Comparison of ENCODE assay signal across 28 cellular contexts in genomic region chr12:47415054-47415453, GRCh38.
DNase-seq lines count a peak whose midpoint lies in the region; ATAC-seq, FAIRE-seq and TF ChIP-seq lines count a peak whose summit lies in the region.
"Had no signal": no experiment of that assay in that cellular context is flagged by ENCODE, and none has a peak within 500 bp of the region (broad histone marks: within the 10 kb centered on the region; RNA-seq: fewer than 3 reads in every experiment).

No MANE protein-coding gene starts in this region.

- no peak overlapping the region for H3K14ac ChIP-seq in H1 (ENCODE audit: insufficient read length)

- TF ChIP-seq POLR2A in H1 (IDR thresholded peaks at IDR 0.05; ENCODE audit: control extremely low read depth in 1 of 2, low read depth in 2 of 2, low read length in 2 of 2): no peak

- intact Hi-C loops in activated CD4-positive, alpha-beta T cell treated with anti-CD3 and anti-CD28 coated beads, Interleukin-2, amount 10 ng/mL, durations not matched to agents 24 days and 14 days (cut with micrococcal nuclease): loop anchor here (5.0 kb wide), 1 partner anchor 157 kb away; no protein-coding TSS in a partner anchor

- no peaks in the 10 kb centered on the region for H3K9me3 Mint-ChIP-seq in activated CD4-positive, alpha-beta T cell treated with anti-CD3 and anti-CD28 coated beads, Interleukin-2, amount 10 ng/mL, durations not matched to agents 24 days and 14 days
- H3K9me3 Mint-ChIP-seq: activated CD4-positive, alpha-beta T cell treated with anti-CD3 and anti-CD28 coated beads, Interleukin-2, amount 10 ng/mL, durations not matched to agents 7 days and 5 days; naive B cell; T-helper 2 cell treated with Interferon-gamma antibody and Interleukin-4, amounts not matched to agents 5 μg/mL and 100 μg/mL, for 36 hours had no signal

- peaks cover 6% of the 10 kb centered on the region for H3K36me3 Mint-ChIP-seq in activated CD4-positive, alpha-beta T cell treated with anti-CD3 and anti-CD28 coated beads, Interleukin-2, amount 10 ng/mL, durations not matched to agents 24 days and 14 days (ENCODE audit: low read depth)
- H3K36me3 Mint-ChIP-seq: mesothelial cell of epicardium, naive B cell had no signal

- H3K4me1 Mint-ChIP-seq in activated CD4-positive, alpha-beta T cell treated with anti-CD3 and anti-CD28 coated beads, Interleukin-2, amount 10 ng/mL, durations not matched to agents 24 days and 14 days: peaks cover 38% of the 10 kb centered on the region
- H3K4me1 Mint-ChIP-seq: mesothelial cell of epicardium had no signal

- H3K9ac ChIP-seq in DND-41 (ENCODE audit: low read depth, low read length) (no peak overlapping the region), OCI-LY3 (ENCODE audit: low read length) (no peak overlapping the region), H1 (replicated peaks in 1 of 4; ENCODE audit: extremely low read depth in 1 of 4, low read depth in 3 of 4, low read length in 3 of 4) (no peak overlapping the region)
- H3K9ac ChIP-seq: KMS-11 had no signal

- TF ChIP-seq RAD21 in H1 (IDR thresholded peaks at IDR 0.05 in 1 of 2, conservative IDR thresholded peaks at IDR 0.05 in 1 of 2; ENCODE audit: low read depth in 2 of 2, low read length in 2 of 2): no peak

- H4K5ac ChIP-seq in H1 (ENCODE audit: insufficient read length, low read depth, low read length): no peak overlapping the region

- H4K8ac ChIP-seq in H1 (ENCODE audit: extremely low read depth, insufficient read depth, low read length): no peak overlapping the region

- TF ChIP-seq CTCF in DND-41 (IDR thresholded peaks at IDR 0.05; ENCODE audit: borderline replicate concordance, extremely low read depth, low read length, poor library complexity, severe bottlenecking): no peak
- no peak for TF ChIP-seq CTCF in OCI-LY3 (IDR thresholded peaks at IDR 0.05; ENCODE audit: low read depth, low read length)
- no peak for TF ChIP-seq CTCF in H1 (IDR thresholded peaks at IDR 0.05; ENCODE audit: control extremely low read depth in 1 of 3, insufficient read depth in 1 of 3, low read depth in 1 of 3, low read length in 3 of 3)

- no peak overlapping the region for H3K27ac ChIP-seq in DND-41 (ENCODE audit: low read length)
- H3K27ac ChIP-seq in OCI-LY3 (ENCODE audit: low read length): no peak overlapping the region
- H3K27ac ChIP-seq in H1 (ENCODE audit: low read depth, low read length): no peak overlapping the region
- H3K27ac ChIP-seq: KMS-11, prostate gland, thoracic aorta had no signal

- WGBS in H1 (ENCODE audit: extremely low coverage in 1 of 2, insufficient coverage in 1 of 2, insufficient read length in 1 of 2, insufficient replicate concordance in 2 of 2, low coverage in 1 of 2, low lambda C conversion rate in 2 of 2, missing lambda C conversion rate in 1 of 2), 2 experiments: 73% methylated on average over 4 of the region's 4 CpGs; no CpG with 5 or more reads in 1 of the 2 experiments

- H2AK5ac ChIP-seq in H1 (ENCODE audit: low read depth, low read length): no peak overlapping the region

- H3K27me3 ChIP-seq in DND-41 (ENCODE audit: insufficient read depth, low read length, poor library complexity) (no peaks in the 10 kb centered on the region), OCI-LY3 (ENCODE audit: low read depth, low read length) (no peaks in the 10 kb centered on the region), H1 (replicated peaks in 1 of 4; ENCODE audit: control insufficient read depth in 3 of 4, extremely low read depth in 1 of 4, insufficient read depth in 3 of 4, low read length in 3 of 4) (no peaks in the 10 kb centered on the region)
- H3K27me3 ChIP-seq: sigmoid colon had no signal

- no peaks in the 10 kb centered on the region for H3K4me1 ChIP-seq in DND-41 (ENCODE audit: insufficient read depth, low read length)
- peaks cover 10% of the 10 kb centered on the region for H3K4me1 ChIP-seq in OCI-LY3 (ENCODE audit: low read length)
- no peaks in the 10 kb centered on the region for H3K4me1 ChIP-seq in H1 (replicated peaks in 1 of 4; ENCODE audit: control insufficient read depth in 3 of 4, insufficient read depth in 4 of 4, low read length in 3 of 4)
- H3K4me1 ChIP-seq: prostate gland had no signal

- H2BK5ac ChIP-seq in H1 (ENCODE audit: low read depth, low read length): no peak overlapping the region

- H3K27ac Mint-ChIP-seq in activated CD4-positive, alpha-beta T cell treated with anti-CD3 and anti-CD28 coated beads, Interleukin-2, amount 10 ng/mL, durations not matched to agents 24 days and 14 days: peak overlapping the region; percentile 82
- H3K27ac Mint-ChIP-seq: activated CD4-positive, alpha-beta T cell treated with anti-CD3 and anti-CD28 coated beads, Interleukin-2, amount 10 ng/mL, durations not matched to agents 7 days and 5 days; mesothelial cell of epicardium; T-helper 2 cell treated with Interferon-gamma antibody and Interleukin-4, amounts not matched to agents 5 μg/mL and 100 μg/mL, for 36 hours had no signal

- H2AFZ ChIP-seq in DND-41 (ENCODE audit: low read depth, low read length) (peak overlapping the region; percentile 19; the same call in 1 of the 2 replicates), OCI-LY3 (ENCODE audit: low read depth, low read length) (0 out of 2 replicates have a peak overlapping the region, but pooled peaks have one; percentile 3), H1 (ENCODE audit: low read length) (0 out of 2 replicates have a peak overlapping the region, but pooled peaks have one; percentile 28)

- H2BK15ac ChIP-seq in H1 (ENCODE audit: low read length): no peak overlapping the region

- CTCF ChIA-PET in H1 (lab: Charles Lee; ENCODE audit: partially characterized antibody): interaction anchor here (1.1 to 1.5 kb wide), 2 partner anchors 17 to 345 kb away, joined by 4 to 6 read pairs; no protein-coding TSS in a partner anchor

- H3K27me3 Mint-ChIP-seq in activated CD4-positive, alpha-beta T cell treated with anti-CD3 and anti-CD28 coated beads, Interleukin-2, amount 10 ng/mL, durations not matched to agents 24 days and 14 days: no peaks in the 10 kb centered on the region
- H3K27me3 Mint-ChIP-seq: activated CD4-positive, alpha-beta T cell treated with anti-CD3 and anti-CD28 coated beads, Interleukin-2, amount 10 ng/mL, durations not matched to agents 7 days and 5 days; CD4-positive, alpha-beta memory T cell had no signal

- no peak overlapping the region for H3K56ac ChIP-seq in H1 (replicated peaks; ENCODE audit: insufficient read length, low read depth, low read length)

- H3K23ac ChIP-seq in H1 (ENCODE audit: insufficient read length): no peak overlapping the region

- ATAC-seq in DND-41 (ENCODE audit: insufficient read depth, low read depth) (no peak), HG02973 (IDR thresholded peaks at IDR 0.05; ENCODE audit: unreplicated experiment) (no peak), HG03432 (IDR thresholded peaks at IDR 0.05; ENCODE audit: unreplicated experiment) (no peak)
- ATAC-seq: left ventricle myocardium superior had no signal

- H3K79me2 ChIP-seq in DND-41 (ENCODE audit: insufficient read depth, low read length) (no peaks in the 10 kb centered on the region), OCI-LY3 (ENCODE audit: low read length) (no peaks in the 10 kb centered on the region), H1 (ENCODE audit: control insufficient read depth in 1 of 2, insufficient read depth in 2 of 2, low read length in 2 of 2) (no peaks in the 10 kb centered on the region)

- H3K4me2 ChIP-seq in DND-41 (ENCODE audit: insufficient read depth, low read length) (no peak overlapping the region), OCI-LY3 (ENCODE audit: low read length) (no peak overlapping the region; the same call in 1 of the 2 replicates), H1 (ENCODE audit: insufficient read depth in 1 of 2, low read depth in 2 of 2, low read length in 2 of 2) (no peak overlapping the region)
- H3K4me2 ChIP-seq: KMS-11 had no signal

- no peak overlapping the region for H2BK12ac ChIP-seq in H1 (ENCODE audit: low read depth, low read length)

- DNase-seq in activated CD4-positive, alpha-beta T cell treated with anti-CD3 and anti-CD28 coated beads, Interleukin-2, amount 10 ng/mL, durations not matched to agents 24 days and 14 days: no peak
- no peak for DNase-seq in activated CD4-positive, alpha-beta T cell treated with anti-CD3 and anti-CD28 coated beads for 4 hours
- DNase-seq in DND-41 (no peak), H1 (ENCODE audit: low read depth in 1 of 2, low spot score in 2 of 2) (no peak), urothelium cell line (ENCODE audit: low spot score) (no peak)
- DNase-seq: activated CD4-positive, alpha-beta T cell treated with anti-CD3 and anti-CD28 coated beads, Interleukin-2, amount 10 ng/mL, durations not matched to agents 7 days and 5 days; activated effector memory CD4-positive, alpha-beta T cell treated with Interleukin-2 at 50 U/mL for 16 hours; AML-193; amniotic stem cell; CD4-positive, alpha-beta memory T cell; left ventricle myocardium superior; NCI-H446 treated with DMSO at 0.1 percent for 48 hours; NCI-H82; nucleus accumbens; sigmoid colon; stimulated activated CD4-positive, alpha-beta T cell treated with anti-CD3 and anti-CD28 coated beads, Interleukin-4, amount 100 ng/mL, for 4 hours had no signal

- H3K4ac ChIP-seq in H1 (replicated peaks; ENCODE audit: insufficient read length, low read depth, low read length): no peak overlapping the region

- no peak overlapping the region for H3K18ac ChIP-seq in H1 (ENCODE audit: extremely low read depth, low read length)

- H3K4me3 ChIP-seq in DND-41 (ENCODE audit: low read depth in 1 of 2, low read length in 2 of 2) (no peak overlapping the region), OCI-LY3 (ENCODE audit: low read length) (no peak overlapping the region), H1 (ENCODE audit: extremely low read depth in 1 of 4, insufficient read depth in 2 of 4, low read depth in 3 of 4, low read length in 4 of 4) (no peak overlapping the region)
- H3K4me3 ChIP-seq: prostate gland, sigmoid colon, thoracic aorta had no signal

- H4K20me1 ChIP-seq in DND-41 (ENCODE audit: insufficient read depth, low read length): no peaks in the 10 kb centered on the region
- no peaks in the 10 kb centered on the region for H4K20me1 ChIP-seq in OCI-LY3 (ENCODE audit: insufficient read depth, low read length)
- no peaks in the 10 kb centered on the region for H4K20me1 ChIP-seq in H1 (replicated peaks in 1 of 2; ENCODE audit: control insufficient read depth in 1 of 2, insufficient read depth in 2 of 2, low read length in 2 of 2)

- H3K9me3 ChIP-seq in DND-41 (ENCODE audit: insufficient read depth, low read length, severe bottlenecking) (no peaks in the 10 kb centered on the region), OCI-LY3 (ENCODE audit: insufficient read depth, low read length) (no peaks in the 10 kb centered on the region), H1 (ENCODE audit: insufficient read depth in 2 of 2, low read depth in 1 of 2, low read length in 1 of 2) (no peaks in the 10 kb centered on the region)
- H3K9me3 ChIP-seq: prostate gland, sigmoid colon, thoracic aorta had no signal

- H3K79me1 ChIP-seq in H1 (ENCODE audit: low read depth, low read length): no peaks in the 10 kb centered on the region

- FAIRE-seq in H1 (lab: Jason Lieb, UNC) (no peak), urothelium cell line (lab: Jason Lieb, UNC) (no peak)
- FAIRE-seq: A204.1, G401.6, keratinocyte had no signal

- no peak overlapping the region for H2BK120ac ChIP-seq in H1 (replicated peaks; ENCODE audit: low read depth, low read length)

- POLR2A ChIA-PET in H1 (lab: Charles Lee; ENCODE audit: partially characterized antibody): no interaction called here

- no peak overlapping the region for H2BK20ac ChIP-seq in H1 (ENCODE audit: low read length)

- TF ChIP-seq EP300 in H1 (IDR thresholded peaks at IDR 0.05; ENCODE audit: borderline replicate concordance in 1 of 2, low read depth in 2 of 2, low read length in 2 of 2): no peak

- H3K4me3 Mint-ChIP-seq in activated CD4-positive, alpha-beta T cell treated with anti-CD3 and anti-CD28 coated beads, Interleukin-2, amount 10 ng/mL, durations not matched to agents 24 days and 14 days: no peak overlapping the region
- H3K4me3 Mint-ChIP-seq: activated CD4-positive, alpha-beta T cell treated with anti-CD3 and anti-CD28 coated beads, Interleukin-2, amount 10 ng/mL, durations not matched to agents 7 days and 5 days; mesothelial cell of epicardium; T-helper 2 cell treated with Interferon-gamma antibody and Interleukin-4, amounts not matched to agents 5 μg/mL and 100 μg/mL, for 36 hours had no signal

- H3K36me3 ChIP-seq in DND-41 (ENCODE audit: insufficient read depth, low read length) (no peaks in the 10 kb centered on the region), OCI-LY3 (replicated peaks; ENCODE audit: low read depth, low read length) (no peaks in the 10 kb centered on the region), H1 (ENCODE audit: control insufficient read depth in 2 of 4, insufficient read depth in 4 of 4, low read length in 3 of 4) (no peaks in the 10 kb centered on the region)
- H3K36me3 ChIP-seq: prostate gland, sigmoid colon, thoracic aorta had no signal

- no peaks in the 10 kb centered on the region for H3K23me2 ChIP-seq in H1 (ENCODE audit: low read depth, low read length)

- H4K91ac ChIP-seq in H1 (replicated peaks; ENCODE audit: insufficient read length, low read length): no peak overlapping the region
